ENCODE assay signal across 10 cellular contexts in the genomic region with DNA sequence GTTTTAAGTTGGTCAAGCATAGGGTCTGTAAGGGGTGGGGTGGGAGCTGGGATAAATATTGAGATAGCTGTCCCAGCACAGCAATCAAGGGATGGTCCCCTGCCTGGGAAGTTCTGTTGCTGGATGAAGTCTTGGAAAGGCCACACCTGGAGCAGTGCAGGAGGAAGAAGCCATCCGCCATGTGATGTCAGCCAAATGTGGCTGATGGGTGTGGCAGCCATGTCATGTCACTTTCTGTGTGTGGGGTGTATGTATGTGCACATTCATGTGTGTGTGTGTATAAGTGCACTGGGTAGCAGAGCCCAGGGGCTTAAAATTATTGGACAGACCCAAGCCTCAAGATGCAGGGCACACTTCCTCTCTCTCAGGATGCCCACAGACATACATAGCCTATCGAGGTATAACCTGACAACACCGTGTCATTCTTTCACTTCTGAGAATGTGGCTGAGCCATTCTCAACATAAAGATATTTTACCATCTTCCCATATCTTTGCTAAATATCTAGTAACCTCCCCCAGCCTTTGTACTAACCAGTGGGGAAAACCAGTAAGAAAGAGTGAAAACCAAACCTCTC. TPM values are rescaled to one million over a fixed set of nuclear protein-coding genes. Genes with fewer than 3 reads are reported as not detected.
DNase-seq lines count a peak whose midpoint lies in the region; ATAC-seq, FAIRE-seq and TF ChIP-seq lines count a peak whose summit lies in the region.
"Had no signal": no experiment of that assay in that cellular context is flagged by ENCODE, and none has a peak within 500 bp of the region (broad histone marks: within the 10 kb centered on the region; RNA-seq: fewer than 3 reads in every experiment).

No MANE protein-coding gene starts in this region.

- H3K36me3 ChIP-seq in left lung (peaks cover 0 to 64% of the 10 kb centered on the region in 2 donors), transverse colon (peaks cover 0 to 49% (median 16%) of the 10 kb centered on the region in 4 donors)

- no peak for TF ChIP-seq CTCF in left lung (IDR thresholded peaks at IDR 0.05)
- TF ChIP-seq CTCF in transverse colon (IDR thresholded peaks at IDR 0.05): no peak
- no peak for TF ChIP-seq CTCF in omental fat pad (IDR thresholded peaks at IDR 0.05)
- no peak for TF ChIP-seq CTCF in D721Med (IDR thresholded peaks at IDR 0.05; ENCODE audit: insufficient read depth, missing control alignments)

- intact Hi-C loops in left lung (cut with DNase I) (no loop called here), transverse colon (cut with DNase I; ENCODE audit: low total_unique reads) (no loop called here)

- H3K4me3 ChIP-seq in left lung (peak overlapping the region in 1 of 2 donors; percentile 1), transverse colon (no peak overlapping the region)

- no peak for TF ChIP-seq EP300 in transverse colon (IDR thresholded peaks at IDR 0.05; ENCODE audit: low read depth)

- peaks cover 18 to 63% of the 10 kb centered on the region in 2 donors for H3K4me1 ChIP-seq in left lung
- H3K4me1 ChIP-seq in transverse colon: peaks cover 18 to 48% (median 34%) of the 10 kb centered on the region in 4 donors

- H3K9me3 ChIP-seq in left lung (no peaks in the 10 kb centered on the region), transverse colon (no peaks in the 10 kb centered on the region)

- H3K27me3 ChIP-seq in left lung (no peaks in the 10 kb centered on the region), transverse colon (no peaks in the 10 kb centered on the region)

- in situ Hi-C loops in transverse colon (cut with MboI; ENCODE audit: low pct_ligation_motif_present in 1 of 4, low pct_unique_long_range_greater_than_20kb in 1 of 4, low sequenced_read_pairs in 3 of 4): no loop called here

- peak; percentile 60 for ATAC-seq in GM18502 (IDR thresholded peaks at IDR 0.05; ENCODE audit: poor library complexity, unreplicated experiment)
- peak; percentile 46 for ATAC-seq in GM21390 (IDR thresholded peaks at IDR 0.05; ENCODE audit: unreplicated experiment)
- ATAC-seq in HG03520 (IDR thresholded peaks at IDR 0.05; ENCODE audit: unreplicated experiment): peak; percentile 41
- ATAC-seq in left lung: no peak
- no peak for ATAC-seq in omental fat pad (ENCODE audit: low FRiP score)

- TF ChIP-seq POLR2A in transverse colon (IDR thresholded peaks at IDR 0.05): no peak

- FAIRE-seq in D721Med (lab: Jason Lieb, UNC): no peak

- 84% methylated on average over 3 of the region's 3 CpGs; no CpG with 5 or more reads in 1 of the 2 donors for WGBS in transverse colon (ENCODE audit: low coverage in 1 of 2), 2 donors

- H3K27ac ChIP-seq in left lung (peak overlapping the region; percentile 42 to 95), transverse colon (peak overlapping the region in 2 of 4 donors; percentile 15 to 82)

- DNase-seq in left lung (no peak), transverse colon (no peak), omental fat pad (ENCODE audit: low spot score) (no peak), NCI-H2196 (lab: John Stamatoyannopoulos, UW; ENCODE audit: unreplicated experiment) (no peak), D721Med (ENCODE audit: insufficient read length, low spot score) (no peak)
- DNase-seq: activated gamma-delta T cell treated with Interleukin-2 at 50 U/mL for 16 hours, NCI-H82 had no signal

RNA-seq across cellular contexts. Expression of gene TNFSF10, which starts 11.4 kb away (rescaled TPM):
- total RNA-seq in left lung: 10 to 100 TPM; 52.2 to 95.2 TPM
- total RNA-seq in transverse colon: 100 to 1,000 TPM in 3 of 4 donors, 10 to 100 TPM in 1; 73.8 to 150 (median 125) TPM
- total RNA-seq in omental fat pad: 100 to 1,000 TPM in 2 of 4 donors, 10 to 100 TPM in 2; 23.8 to 220 (median 121) TPM

Comparison
In these comparisons a context has a peak if more than half of its experiments do, and no peak if none do; other contexts are left out.
1. ATAC-seq: peak in GM18502 (single experiment), GM21390 (single experiment) and HG03520 (single experiment); none in left lung (single experiment) and omental fat pad (single experiment).